Comparison of ENCODE assay signal across 9 cellular contexts in genomic region chr11:12914401-12914912, GRCh38.
DNase-seq lines count a peak whose midpoint lies in the region; ATAC-seq and TF ChIP-seq lines count a peak whose summit lies in the region.
"Had no signal": no experiment of that assay in that cellular context is flagged by ENCODE, and none has a peak within 500 bp of the region (broad histone marks: within the 10 kb centered on the region; RNA-seq: fewer than 3 reads in every experiment).

No MANE protein-coding gene starts in this region.

- TF ChIP-seq CTCF in GM13977 (IDR thresholded peaks at IDR 0.05; ENCODE audit: extremely low read depth, insufficient read depth, missing control alignments), result peak; percentile 59

- no peaks in the 10 kb centered on the region for H3K27me3 ChIP-seq in iPS-18a (ENCODE audit: control insufficient read depth, insufficient read depth, low read length)

- ATAC-seq in HG03520 (IDR thresholded peaks at IDR 0.05; ENCODE audit: unreplicated experiment) (no peak), GM21576 (IDR thresholded peaks at IDR 0.05; ENCODE audit: unreplicated experiment) (no peak)

- H3K9ac ChIP-seq in iPS-18a (ENCODE audit: low read length), result peak overlapping the region; percentile 26

- H3K4me3 ChIP-seq in iPS-18a (ENCODE audit: low read length), result peak overlapping the region; percentile 36

- H3K27ac ChIP-seq in iPS-18a (ENCODE audit: low read length), result peak overlapping the region; percentile 6
- H3K27ac ChIP-seq: epithelial cell of prostate had no signal

- peaks cover 28% of the 10 kb centered on the region for H3K4me1 ChIP-seq in iPS-18a (ENCODE audit: control insufficient read depth, low read depth, low read length)

- no peaks in the 10 kb centered on the region for H3K9me3 ChIP-seq in iPS-18a (ENCODE audit: control insufficient read depth, low read depth, low read length)

- in situ Hi-C loops in ACHN (cut with HindIII; ENCODE audit: low pct_ligation_motif_present, low pct_unique_long_range_greater_than_20kb, low sequenced_read_pairs), result no loop called here
- in situ Hi-C loops in GM13977 (cut with MboI; ENCODE audit: low pct_unique_long_range_greater_than_20kb, low sequenced_read_pairs, unreplicated experiment), result no loop called here
- in situ Hi-C loops in T47D (cut with HindIII; ENCODE audit: low pct_unique_long_range_greater_than_20kb, low sequenced_read_pairs), result no loop called here

- no peaks in the 10 kb centered on the region for H3K36me3 ChIP-seq in iPS-18a (ENCODE audit: control insufficient read depth, low read depth, low read length)

- DNase-seq in ACHN, result peak; percentile 29
- DNase-seq in GM13977 (ENCODE audit: low spot score), result peak; percentile 27
- DNase-seq in NCI-H2196 treated with DMSO at 0.1 percent for 48 hours (lab: John Stamatoyannopoulos, UW; ENCODE audit: unreplicated experiment), result peak; percentile 32
- peak; percentile 8 to 22 for DNase-seq in T47D (ENCODE audit: low read depth in 1 of 2, low spot score in 1 of 2)
- peak; percentile 5 to 16 for DNase-seq in stimulated activated CD4-positive, alpha-beta T cell treated with anti-CD3 and anti-CD28 coated beads, Interleukin-2, amount 100 ng/mL, for 48 hours
